ENCODE assay signal across 8 cellular contexts in genomic region chr11:32960553-32961164, GRCh38. TPM values are rescaled to one million over a fixed set of nuclear protein-coding genes. Genes with fewer than 3 reads are reported as not detected.
A peak's percentile ranks its signal among the peaks of the same experiment; 100 is the strongest.
DNase-seq lines count a peak whose midpoint lies in the region; ATAC-seq and TF ChIP-seq lines count a peak whose summit lies in the region.

No MANE protein-coding gene starts in this region.

- H3K4me3 ChIP-seq in CD8-positive, alpha-beta T cell (ENCODE audit: low read depth, low read length) = no peak overlapping the region
- H3K4me3 ChIP-seq in HEK293 (ENCODE audit: low read depth, low read length) (no peak overlapping the region), Panc1 (ENCODE audit: low read depth in 2 of 2, low read length in 2 of 2) (no peak overlapping the region), epithelial cell of proximal tubule (ENCODE audit: low read depth, low read length) (no peak overlapping the region), ovary (no peak overlapping the region)

- no peak for TF ChIP-seq EP300 in ovary (IDR thresholded peaks at IDR 0.05)

- no peaks in the 10 kb centered on the region for H3K27me3 ChIP-seq in CD8-positive, alpha-beta T cell (ENCODE audit: insufficient read depth, low read length)
- no peaks in the 10 kb centered on the region for H3K27me3 ChIP-seq in Panc1 (ENCODE audit: control insufficient read depth, insufficient read depth, low read length)
- H3K27me3 ChIP-seq in ovary = no peaks in the 10 kb centered on the region

- no peaks in the 10 kb centered on the region for H3K36me3 ChIP-seq in CD8-positive, alpha-beta T cell (ENCODE audit: insufficient read depth, low read length)
- H3K36me3 ChIP-seq in HEK293 (ENCODE audit: control insufficient read depth in 2 of 2, insufficient read depth in 1 of 2, low read length in 2 of 2) = peaks cover 12 to 34% of the 10 kb centered on the region in 2 experiments
- peaks cover 17% of the 10 kb centered on the region for H3K36me3 ChIP-seq in Panc1 (ENCODE audit: control insufficient read depth, insufficient read depth, low read length)
- H3K36me3 ChIP-seq in ovary = no peaks in the 10 kb centered on the region

- H3K27ac Mint-ChIP-seq in CD8-positive, alpha-beta T cell = no peak overlapping the region

- no peaks in the 10 kb centered on the region for H3K9me3 Mint-ChIP-seq in CD8-positive, alpha-beta T cell

- no peaks in the 10 kb centered on the region for H3K4me1 ChIP-seq in CD8-positive, alpha-beta T cell (ENCODE audit: insufficient read depth, low read length)
- no peaks in the 10 kb centered on the region for H3K4me1 ChIP-seq in HEK293 (ENCODE audit: control insufficient read depth, insufficient read depth, low read length)
- no peaks in the 10 kb centered on the region for H3K4me1 ChIP-seq in Panc1 (ENCODE audit: control insufficient read depth, insufficient read depth, low read length)
- no peaks in the 10 kb centered on the region for H3K4me1 ChIP-seq in ovary (ENCODE audit: insufficient read depth)

- no peak overlapping the region for H3K4me3 Mint-ChIP-seq in CD8-positive, alpha-beta T cell

- H3K9me3 ChIP-seq in CD8-positive, alpha-beta T cell (ENCODE audit: low read length) = no peaks in the 10 kb centered on the region
- H3K9me3 ChIP-seq in HEK293 (ENCODE audit: control insufficient read depth, insufficient read depth, low read depth, low read length) (no peaks in the 10 kb centered on the region), Panc1 (ENCODE audit: control insufficient read depth, insufficient read depth, low read depth, low read length) (no peaks in the 10 kb centered on the region), ovary (no peaks in the 10 kb centered on the region)

- no peak for TF ChIP-seq POLR2A in ovary (IDR thresholded peaks at IDR 0.05)

- peak; percentile 46 for ATAC-seq in CD8-positive, alpha-beta T cell
- peak; percentile 53; the same call in 1 of the 2 replicates for ATAC-seq in Panc1
- no peak for ATAC-seq in GM21381 (IDR thresholded peaks at IDR 0.05; ENCODE audit: unreplicated experiment)
- no peak for ATAC-seq in HG03175 (IDR thresholded peaks at IDR 0.05; ENCODE audit: unreplicated experiment)

- in situ Hi-C loops in Panc1 (cut with HindIII; ENCODE audit: low pct_unique_long_range_greater_than_20kb, low sequenced_read_pairs) = no loop called here

- no peaks in the 10 kb centered on the region for H3K27me3 Mint-ChIP-seq in CD8-positive, alpha-beta T cell (ENCODE audit: low read depth)

- intact Hi-C loops in CD8-positive, alpha-beta T cell (cut with DNase I, micrococcal nuclease) = loop anchor here (1.0 to 5.0 kb wide), 5 partner anchors 57 to 367 kb away; partner anchors contain the start of genes CSTF3 (in 1 of the 2), DEPDC7 (in 1 of the 2) and HIPK3 (in 1 of the 2)
- intact Hi-C loops in Panc1 (cut with micrococcal nuclease; ENCODE audit: unreplicated experiment) (loop anchor here (5.0 kb wide), 1 partner anchor 107 kb away; no protein-coding TSS in a partner anchor), ovary (cut with DNase I) (loop anchor here in 3 of 4 donors (5.0 to 10.0 kb wide), 2 partner anchors 104 to 107 kb away; no protein-coding TSS in a partner anchor)

- H3K4me1 Mint-ChIP-seq in CD8-positive, alpha-beta T cell (ENCODE audit: low read depth) = no peaks in the 10 kb centered on the region

- CTCF ChIA-PET in CD8-positive, alpha-beta T cell (lab: Charles Lee) = interaction anchor here (0.6 to 10.4 kb wide), 12 partner anchors 8 to 127 kb away, joined by 3 to 210 read pairs (median 4); partner anchors contain the start of gene TCP11L1
- CTCF ChIA-PET in HEK293 (lab: Yijun Ruan, JAX) = interaction anchor here (0.7 to 3.4 kb wide), 10 partner anchors 11 to 152 kb away, joined by 3 to 41 read pairs (median 4); no protein-coding TSS in a partner anchor
- CTCF ChIA-PET in Panc1 (lab: Charles Lee) = no interaction called here

- peak; percentile 78 for TF ChIP-seq CTCF in CD8-positive, alpha-beta T cell (IDR thresholded peaks at IDR 0.05)
- TF ChIP-seq CTCF in HEK293 (tag by site-specific recombination; IDR thresholded peaks at IDR 0.05) (no peak), Panc1 (IDR thresholded peaks at IDR 0.05) (peak; percentile 71; the same call in 1 of the 2 replicates), epithelial cell of proximal tubule (conservative IDR thresholded peaks at IDR 0.05; ENCODE audit: low read depth, low read length) (peak; percentile 63), ovary (IDR thresholded peaks at IDR 0.05) (peak in 2 of 3 donors; percentile 26 to 41)

- peaks cover 30% of the 10 kb centered on the region for H3K36me3 Mint-ChIP-seq in CD8-positive, alpha-beta T cell

- no TSS peak for BruUV-seq in Panc1 (replicated peaks; lab: Mats Ljungman, UMichigan)

- 3 to 9% (median 3%) methylated on average over 1 of the region's 1 CpG for WGBS in ovary, 3 donors

- H3K27ac ChIP-seq in CD8-positive, alpha-beta T cell (ENCODE audit: low read depth, low read length) = no peak overlapping the region
- H3K27ac ChIP-seq in HEK293 (ENCODE audit: extremely low read depth, low read depth, low read length) (no peak overlapping the region), Panc1 (ENCODE audit: low read length) (no peak overlapping the region), ovary (no peak overlapping the region)

- no peak for DNase-seq in CD8-positive, alpha-beta T cell
- DNase-seq in Panc1 (ENCODE audit: low read depth, low spot score) (peak; percentile 24), epithelial cell of proximal tubule (ENCODE audit: low read depth) (no peak), ovary (no peak)
- DNase-seq in activated CD8-positive, alpha-beta memory T cell treated with anti-CD3 and anti-CD28 coated beads, Interleukin-2, amount 50 U/mL, for 4 hours = no peak

- POLR2A ChIA-PET in CD8-positive, alpha-beta T cell (lab: Charles Lee) = interaction anchor here (1.1 kb wide), 1 partner anchor 105 kb away, joined by 5 read pairs; no protein-coding TSS in a partner anchor
- POLR2A ChIA-PET in HEK293 (lab: Yijun Ruan, JAX) (no interaction called here), Panc1 (lab: Charles Lee) (no interaction called here)

TF ChIP-seq in HEK293, 187 proteins besides CTCF, POLR2A, EP300 and RAD21:
- peak; percentile 65 for TF ChIP-seq ZNF654 (tag by site-specific recombination; IDR thresholded peaks at IDR 0.05; ENCODE audit: low read depth)
- TF ChIP-seq ZNF585B (tag by site-specific recombination; IDR thresholded peaks at IDR 0.05) = no peak

RNA-seq across cellular contexts. Expression of gene DEPDC7, which starts 55.0 kb away (rescaled TPM):
- total RNA-seq in CD8-positive, alpha-beta T cell = 1 to 10 TPM; 2.9 to 3.2 TPM
- total RNA-seq in Panc1 (2021; ENCODE audit: unreplicated experiment) (7.5 TPM), epithelial cell of proximal tubule (2.2 and 2.5 TPM in 2 replicates), ovary (1 to 10 TPM in 6 of 7 donors, under 1 TPM in 1; 0.69 to 3.2 (median 2.0) TPM)
- 3.6 TPM for polyA plus RNA-seq in Panc1 (2012; ENCODE audit: insufficient read length)
- polyA plus RNA-seq in ovary = 1 to 10 TPM in 1 of 2 donors, under 1 TPM in 1; 0.98 to 1.6 TPM

Comparison
In these comparisons a context has a peak if more than half of its experiments do, and no peak if none do; other contexts are left out.
1. ATAC-seq: peak in CD8-positive, alpha-beta T cell (single experiment) and Panc1 (single experiment); none in GM21381 (single experiment) and HG03175 (single experiment).